ENCODE assay signal across 19 cellular contexts in the genomic region with DNA sequence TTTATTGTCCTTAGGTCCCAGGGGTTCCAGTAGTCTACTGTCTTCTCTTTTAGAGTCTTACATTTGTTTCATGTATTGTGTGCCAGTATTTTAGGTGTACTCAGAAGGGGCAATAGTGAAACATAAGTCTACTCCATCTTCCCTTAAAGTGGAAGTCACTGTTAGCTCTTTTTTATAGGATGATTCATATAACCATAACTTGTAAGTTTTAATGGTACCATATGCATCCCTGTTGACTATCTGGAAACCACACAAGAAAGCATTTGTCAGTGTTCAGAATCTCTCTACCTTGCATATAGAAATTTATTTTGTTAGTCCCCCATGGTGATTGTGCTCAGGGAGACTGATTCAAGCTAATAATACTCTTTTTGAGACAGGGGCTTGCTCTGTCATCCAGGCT.
"Had no signal": no experiment of that assay in that cellular context is flagged by ENCODE, and none has a peak within 500 bp of the region (broad histone marks: within the 10 kb centered on the region; RNA-seq: fewer than 3 reads in every experiment).

No MANE protein-coding gene starts in this region.

- ATAC-seq: heart left ventricle; naive thymus-derived CD8-positive, alpha-beta T cell; sciatic nerve; stimulated activated memory B cell treated with anti-CD40 and anti-IgM and Interleukin-4, amounts not matched to agents 10 μg/mL and 1 μg/mL and 100 μg/mL, for 72 hours had no signal

- H3K4me3 Mint-ChIP-seq: neural crest cell; stimulated activated memory B cell treated with anti-CD40 and anti-IgM and Interleukin-4, amounts not matched to agents 10 μg/mL and 1 μg/mL and 100 μg/mL, for 72 hours; type B pancreatic cell had no signal

- H3K4me1 ChIP-seq: esophagus squamous epithelium, stomach, thyroid gland had no signal

- H3K27me3 ChIP-seq: esophagus squamous epithelium, heart left ventricle, spleen, stomach, thyroid gland had no signal

- H3K36me3 ChIP-seq: esophagus squamous epithelium, heart left ventricle, spleen, stomach, thyroid gland had no signal

- H3K9me3 ChIP-seq: esophagus squamous epithelium, stomach, thyroid gland had no signal

- DNase-seq: dermis blood vessel endothelial cell; esophagus squamous epithelium; foreskin melanocyte; heart left ventricle; hippocampal formation; kidney glomerular epithelial cell; naive thymus-derived CD8-positive, alpha-beta T cell; posterior cingulate gyrus; spleen; stimulated activated CD4-positive, alpha-beta T cell treated with anti-CD3 and anti-CD28 coated beads, Interleukin-15, amount 100 ng/mL, for 24 hours; stimulated activated CD4-positive, alpha-beta T cell treated with anti-CD3 and anti-CD28 coated beads, Interleukin-1b, Interleukin-23, amount 100 ng/mL, for 48 hours; stimulated activated CD4-positive, alpha-beta T cell treated with anti-CD3 and anti-CD28 coated beads, Interleukin-4, amount 100 ng/mL, for 24 hours; stomach; substantia nigra; thyroid gland had no signal

- H3K27ac Mint-ChIP-seq: type B pancreatic cell had no signal

- H3K27me3 Mint-ChIP-seq: naive thymus-derived CD8-positive, alpha-beta T cell; stimulated activated memory B cell treated with anti-CD40 and anti-IgM and Interleukin-4, amounts not matched to agents 10 μg/mL and 1 μg/mL and 100 μg/mL, for 72 hours; type B pancreatic cell had no signal

- H3K27ac ChIP-seq: esophagus squamous epithelium, heart left ventricle, spleen, stomach, thyroid gland had no signal

- H3K4me3 ChIP-seq: esophagus squamous epithelium, heart left ventricle, spleen, stomach, thyroid gland had no signal

- H3K4me1 Mint-ChIP-seq: neural crest cell had no signal
